ENCODE assay signal across 15 cellular contexts in genomic region chr15:58852347-58852746, GRCh38.
DNase-seq lines count a peak whose midpoint lies in the region; TF ChIP-seq lines count a peak whose summit lies in the region.
"Had no signal": no experiment of that assay in that cellular context is flagged by ENCODE, and none has a peak within 500 bp of the region (broad histone marks: within the 10 kb centered on the region; RNA-seq: fewer than 3 reads in every experiment).

No MANE protein-coding gene starts in this region.

- H3K27me3 Mint-ChIP-seq in T-helper 2 cell treated with Interferon-gamma antibody and Interleukin-4, amounts not matched to agents 5 μg/mL and 100 μg/mL, for 36 hours (ENCODE audit: low read depth), result no peaks in the 10 kb centered on the region
- H3K27me3 Mint-ChIP-seq: dendritic cell treated with granulocyte-macrophage colony-stimulating factor and Interleukin-4, amounts not matched to agents 40 ng/mL and 50 ng/mL, for 4 days had no signal

- H3K36me3 ChIP-seq in esophagus muscularis mucosa, result peaks cover 0 to 82% (median 51%) of the 10 kb centered on the region in 4 donors
- H3K36me3 ChIP-seq: adrenal gland had no signal

- H3K4me3 ChIP-seq in epithelial cell of esophagus (ENCODE audit: low read length) (no peak overlapping the region), retinal pigment epithelial cell (ENCODE audit: low read length) (no peak overlapping the region), esophagus muscularis mucosa (no peak overlapping the region)
- H3K4me3 ChIP-seq: adrenal gland, GM12878, upper lobe of right lung had no signal

- no peaks in the 10 kb centered on the region for H3K4me1 Mint-ChIP-seq in T-helper 2 cell treated with Interferon-gamma antibody and Interleukin-4, amounts not matched to agents 5 μg/mL and 100 μg/mL, for 36 hours (ENCODE audit: low read depth)
- H3K4me1 Mint-ChIP-seq: immature natural killer cell had no signal

- H3K36me3 Mint-ChIP-seq in T-helper 2 cell treated with Interferon-gamma antibody and Interleukin-4, amounts not matched to agents 5 μg/mL and 100 μg/mL, for 36 hours (ENCODE audit: low read depth), result peaks cover 41% of the 10 kb centered on the region

- 89% methylated on average over 5 of the region's 5 CpGs for WGBS in esophagus muscularis mucosa

- TF ChIP-seq POLR2A in esophagus muscularis mucosa (IDR thresholded peaks at IDR 0.05; ENCODE audit: low read depth), result no peak

- peak; percentile 24 for DNase-seq in SIG-M5 treated with dmso at 0.1 percent for 504 hours (lab: John Stamatoyannopoulos, UW; ENCODE audit: unreplicated experiment)
- DNase-seq in SIG-M5 (lab: John Stamatoyannopoulos, UW), result no peak
- DNase-seq in NAMALWA (ENCODE audit: low spot score), result peak; percentile 26
- no peak for DNase-seq in epithelial cell of esophagus (ENCODE audit: low read depth)
- no peak for DNase-seq in retinal pigment epithelial cell (ENCODE audit: low read depth)
- no peak for DNase-seq in esophagus muscularis mucosa (ENCODE audit: extremely low spot score)
- no peak for DNase-seq in islet precursor cell
- no peak for DNase-seq in T-helper 2 cell treated with Interferon-gamma antibody and Interleukin-4, amounts not matched to agents 5 μg/mL and 100 μg/mL, for 36 hours (ENCODE audit: low spot score)
- DNase-seq: activated CD4-positive, alpha-beta T cell treated with anti-CD3 and anti-CD28 coated beads for 48 hours; activated T-cell treated with anti-CD3 and anti-CD28 coated beads, Interleukin-2, amount 50 U/mL, for 4 hours; adrenal gland; immature natural killer cell; upper lobe of right lung had no signal

- H3K9me3 Mint-ChIP-seq in T-helper 2 cell treated with Interferon-gamma antibody and Interleukin-4, amounts not matched to agents 5 μg/mL and 100 μg/mL, for 36 hours, result no peaks in the 10 kb centered on the region
- H3K9me3 Mint-ChIP-seq: activated T-cell treated with anti-CD3 and anti-CD28 coated beads, Interleukin-2, amount 50 U/mL, for 4 hours; dendritic cell treated with granulocyte-macrophage colony-stimulating factor and Interleukin-4, amounts not matched to agents 40 ng/mL and 50 ng/mL, for 4 days; immature natural killer cell had no signal

- no peak overlapping the region for H3K27ac ChIP-seq in esophagus muscularis mucosa (replicated peaks in 1 of 4)
- H3K27ac ChIP-seq: adrenal gland, upper lobe of right lung had no signal

- peaks cover 0 to 7% (median 0%) of the 10 kb centered on the region in 4 donors for H3K4me1 ChIP-seq in esophagus muscularis mucosa
- H3K4me1 ChIP-seq: adrenal gland, upper lobe of right lung had no signal

- peak; percentile 15 for TF ChIP-seq CTCF in epithelial cell of esophagus (IDR thresholded peaks at IDR 0.05; ENCODE audit: insufficient read depth, low read depth, low read length, missing control alignments)
- TF ChIP-seq CTCF in retinal pigment epithelial cell (conservative IDR thresholded peaks at IDR 0.05; ENCODE audit: low read depth, low read length), result peak; percentile 29
- TF ChIP-seq CTCF in esophagus muscularis mucosa (IDR thresholded peaks at IDR 0.05), result no peak

- H3K9me3 ChIP-seq in esophagus muscularis mucosa, result no peaks in the 10 kb centered on the region
- H3K9me3 ChIP-seq: adrenal gland, upper lobe of right lung had no signal

- H3K4me3 Mint-ChIP-seq in T-helper 2 cell treated with Interferon-gamma antibody and Interleukin-4, amounts not matched to agents 5 μg/mL and 100 μg/mL, for 36 hours, result no peak overlapping the region
- H3K4me3 Mint-ChIP-seq: activated T-cell treated with anti-CD3 and anti-CD28 coated beads, Interleukin-2, amount 50 U/mL, for 4 hours; dendritic cell treated with granulocyte-macrophage colony-stimulating factor and Interleukin-4, amounts not matched to agents 40 ng/mL and 50 ng/mL, for 4 days; immature natural killer cell had no signal

- H3K27ac Mint-ChIP-seq in T-helper 2 cell treated with Interferon-gamma antibody and Interleukin-4, amounts not matched to agents 5 μg/mL and 100 μg/mL, for 36 hours, result no peak overlapping the region
- H3K27ac Mint-ChIP-seq: dendritic cell treated with granulocyte-macrophage colony-stimulating factor and Interleukin-4, amounts not matched to agents 40 ng/mL and 50 ng/mL, for 4 days; immature natural killer cell had no signal

- TF ChIP-seq EP300 in esophagus muscularis mucosa (IDR thresholded peaks at IDR 0.05), result no peak

- no peaks in the 10 kb centered on the region for H3K27me3 ChIP-seq in esophagus muscularis mucosa
- H3K27me3 ChIP-seq: adrenal gland, upper lobe of right lung had no signal

- intact Hi-C loops in esophagus muscularis mucosa (cut with DNase I), result no loop called here

Comparison
In these comparisons a context has a peak if more than half of its experiments do, and no peak if none do; other contexts are left out.
1. DNase-seq: peak in SIG-M5 treated with dmso at 0.1 percent for 504 hours (single experiment) and NAMALWA (single experiment); none in SIG-M5 (single experiment), epithelial cell of esophagus (single experiment), retinal pigment epithelial cell (single experiment), esophagus muscularis mucosa (single experiment), islet precursor cell (single experiment) and T-helper 2 cell treated with Interferon-gamma antibody and Interleukin-4, amounts not matched to agents 5 μg/mL and 100 μg/mL, for 36 hours (single experiment).
2. CTCF ChIP-seq: peak in epithelial cell of esophagus (single experiment) and retinal pigment epithelial cell (single experiment); none in esophagus muscularis mucosa (0 of 3).